1 cellular context compared by ENCODE assay signal in genomic region chr11:76074178-76075112, GRCh38.
A peak's percentile ranks its signal among the peaks of the same experiment; 100 is the strongest.
TF ChIP-seq lines count a peak whose summit lies in the region.

No MANE protein-coding gene starts in this region.

TF ChIP-seq in K562, 482 proteins besides CTCF, POLR2A, EP300 and RAD21 (continued from another document):
- peak; percentile 43 for TF ChIP-seq PRDM10 (IDR thresholded peaks at IDR 0.05; ENCODE audit: partially characterized antibody)
- no peak for TF ChIP-seq MCM3 (IDR thresholded peaks at IDR 0.05)
- peak; percentile 38 to 52; a peak in 1 of 4 replicates for TF ChIP-seq FOXK2 (conservative IDR thresholded peaks at IDR 0.05 in 1 of 2, IDR thresholded peaks at IDR 0.05 in 1 of 2; ENCODE audit: low read depth in 2 of 2)
- TF ChIP-seq GATA2 (CRISPR knock-in tag; IDR thresholded peaks at IDR 0.05), result 0 out of 2 replicates have a peak, but pooled peaks have one; percentile 22
- peak; percentile 74; the same call in 1 of the 2 replicates for TF ChIP-seq MTA2 (IDR thresholded peaks at IDR 0.05; ENCODE audit: low read depth)
- peak; percentile 76 for TF ChIP-seq TAL1 (IDR thresholded peaks at IDR 0.05)
- TF ChIP-seq GTF2E2 (tag; IDR thresholded peaks at IDR 0.05), result 0 out of 2 replicates have a peak, but pooled peaks have one; percentile 32
- TF ChIP-seq ZNF561 (CRISPR knock-in tag; conservative IDR thresholded peaks at IDR 0.05), result no peak
- TF ChIP-seq MEF2D (tag; conservative IDR thresholded peaks at IDR 0.05; ENCODE audit: low read depth), result no peak
- TF ChIP-seq MAFK (IDR thresholded peaks at IDR 0.05; ENCODE audit: low read length), result peak; percentile 44; the same call in 1 of the 2 replicates
- peak; percentile 84 for TF ChIP-seq SMARCE1 (IDR thresholded peaks at IDR 0.05)
- no peak for TF ChIP-seq STAG1 (CRISPR knock-in tag; IDR thresholded peaks at IDR 0.05; ENCODE audit: borderline replicate concordance)
